Comparison of ENCODE assay signal across 8 cellular contexts in genomic region chr15:72117698-72118399, GRCh38. TPM values are rescaled to one million over a fixed set of nuclear protein-coding genes. Genes with fewer than 3 reads are reported as not detected.
A peak's percentile ranks its signal among the peaks of the same experiment; 100 is the strongest.
DNase-seq lines count a peak whose midpoint lies in the region; ATAC-seq, FAIRE-seq and TF ChIP-seq lines count a peak whose summit lies in the region.

TSS of gene MYO9A (minus strand) at chr15:72118150. CDS start at chr15:72046563, 71,587 bp downstream.

- FAIRE-seq in GM12891 (lab: Jason Lieb, UNC), result peak; percentile 94

- H3K14ac ChIP-seq in trophoblast cell (ENCODE audit: low read length), result peak within 1 kb of the TSS; percentile 90

- TF ChIP-seq CTCF in heart left ventricle (IDR thresholded peaks at IDR 0.05) (peak in 7 of 12 donors; percentile 8 to 53 (median 19)), tibial nerve (IDR thresholded peaks at IDR 0.05) (peak in 3 of 5 experiments; percentile 11 to 48 (median 32))

- peak within 1 kb of the TSS; percentile 85 for H3K4ac ChIP-seq in trophoblast cell (ENCODE audit: low read depth, low read length)

- peak within 1 kb of the TSS; percentile 94 for H4K91ac ChIP-seq in trophoblast cell (ENCODE audit: low read depth, low read length)

- WGBS in heart left ventricle, 4 donors, result 0 to 2% (median 1%) methylated on average over 20 to 79 of the region's 79 CpGs
- no CpG with 5 or more reads among the region's 79 CpGs for WGBS in trophoblast cell (ENCODE audit: extremely low coverage, insufficient coverage, insufficient read length)
- 0 to 2% methylated on average over 48 to 69 of the region's 79 CpGs for WGBS in tibial nerve, 2 donors

- H3K79me2 ChIP-seq in trophoblast cell (ENCODE audit: control insufficient read depth, insufficient read depth, low read length, poor library complexity), result peaks cover 2% of the 10 kb centered on the region

- peak within 1 kb of the TSS; percentile 98 for H2AFZ ChIP-seq in trophoblast cell (ENCODE audit: insufficient read depth, low read length, poor library complexity)

- TF ChIP-seq EP300 in tibial nerve (IDR thresholded peaks at IDR 0.05), result peak; percentile 64 to 95

- intact Hi-C loops in heart left ventricle (cut with DNase I), result loop anchor here in 1 of 10 donors (2.0 kb wide), 1 partner anchor 19 kb away; no protein-coding TSS in a partner anchor

- H3K4me1 ChIP-seq in heart left ventricle, result peaks cover 0 to 35% (median 24%) of the 10 kb centered on the region in 12 donors
- peaks cover 0 to 2% of the 10 kb centered on the region in 2 experiments for H3K4me1 ChIP-seq in trophoblast cell (ENCODE audit: control insufficient read depth in 1 of 2, insufficient read depth in 2 of 2, low read length in 2 of 2)
- peaks cover 0 to 51% (median 13%) of the 10 kb centered on the region in 4 donors for H3K4me1 ChIP-seq in tibial nerve

- peak within 1 kb of the TSS; percentile 95 for H2BK120ac ChIP-seq in trophoblast cell (ENCODE audit: insufficient read depth, low read length, poor library complexity)

- H3K4me3 Mint-ChIP-seq in T-helper 1 cell treated with Interleukin-12 subunit alpha and Interleukin-12 subunit beta and Interleukin-4 antibody, amounts not matched to agents 30 μg/mL and 1 μg/mL, for 36 hours, result peak within 1 kb of the TSS; percentile 95

- no peaks in the 10 kb centered on the region for H3K36me3 ChIP-seq in heart left ventricle
- H3K36me3 ChIP-seq in trophoblast cell (ENCODE audit: control insufficient read depth in 1 of 2, insufficient read depth in 2 of 2, low read length in 2 of 2), result no peaks in the 10 kb centered on the region
- no peaks in the 10 kb centered on the region for H3K36me3 ChIP-seq in tibial nerve

- H2AK5ac ChIP-seq in trophoblast cell (ENCODE audit: low read length), result no peak within 1 kb of the TSS

- H3K23ac ChIP-seq in trophoblast cell (ENCODE audit: low read length), result no peak within 1 kb of the TSS

- H4K12ac ChIP-seq in trophoblast cell (ENCODE audit: low read depth, low read length), result peak within 1 kb of the TSS; percentile 88

- peak within 1 kb of the TSS; percentile 88 to 99 (median 97) for H3K27ac ChIP-seq in heart left ventricle
- H3K27ac ChIP-seq in trophoblast cell (ENCODE audit: low read depth, low read length), result peak within 1 kb of the TSS; percentile 93
- peak within 1 kb of the TSS; percentile 96 to 99 (median 97) for H3K27ac ChIP-seq in tibial nerve

- H3K27ac Mint-ChIP-seq in T-helper 1 cell treated with Interleukin-12 subunit alpha and Interleukin-12 subunit beta and Interleukin-4 antibody, amounts not matched to agents 30 μg/mL and 1 μg/mL, for 36 hours, result peak within 1 kb of the TSS; percentile 96

- no peaks in the 10 kb centered on the region for H3K36me3 Mint-ChIP-seq in T-helper 1 cell treated with Interleukin-12 subunit alpha and Interleukin-12 subunit beta and Interleukin-4 antibody, amounts not matched to agents 30 μg/mL and 1 μg/mL, for 36 hours (ENCODE audit: low read depth)

- H3K9ac ChIP-seq in trophoblast cell (ENCODE audit: low read length), result peak within 1 kb of the TSS; percentile 78

- H3K4me3 ChIP-seq in heart left ventricle (peak within 1 kb of the TSS; percentile 74 to 97 (median 90)), trophoblast cell (ENCODE audit: low read depth, low read length) (peak within 1 kb of the TSS; percentile 98), tibial nerve (peak within 1 kb of the TSS; percentile 70 to 98 (median 94))

- peaks cover 22% of the 10 kb centered on the region for H3K4me1 Mint-ChIP-seq in T-helper 1 cell treated with Interleukin-12 subunit alpha and Interleukin-12 subunit beta and Interleukin-4 antibody, amounts not matched to agents 30 μg/mL and 1 μg/mL, for 36 hours (ENCODE audit: low read depth)

- H3K9me3 ChIP-seq in heart left ventricle, result no peaks in the 10 kb centered on the region
- no peaks in the 10 kb centered on the region for H3K9me3 ChIP-seq in trophoblast cell (ENCODE audit: insufficient read depth, low read depth, low read length)
- no peaks in the 10 kb centered on the region for H3K9me3 ChIP-seq in tibial nerve

- peaks cover 8% of the 10 kb centered on the region for H3K79me1 ChIP-seq in trophoblast cell (ENCODE audit: low read length)

- H4K8ac ChIP-seq in trophoblast cell (ENCODE audit: low read depth, low read length), result peak within 1 kb of the TSS; percentile 95

- peak within 1 kb of the TSS; percentile 89 for H3K18ac ChIP-seq in trophoblast cell (ENCODE audit: low read length)

- peak within 1 kb of the TSS; percentile 91 for H3K4me2 ChIP-seq in trophoblast cell (ENCODE audit: low read length)

- DNase-seq in GM12891 (ENCODE audit: insufficient read length, low spot score), result peak; percentile 85
- peak; percentile 96 for DNase-seq in NCI-H1694 (lab: John Stamatoyannopoulos, UW)
- DNase-seq in amniotic epithelial cell (ENCODE audit: low read depth), result peak; percentile 97
- peak; percentile 97 to 99 (median 98) for DNase-seq in heart left ventricle
- peak; percentile 97 to 100 for DNase-seq in trophoblast cell
- DNase-seq in tibial nerve (ENCODE audit: low spot score in 2 of 2), result peak; percentile 97

- no peak within 1 kb of the TSS for H2BK12ac ChIP-seq in trophoblast cell (ENCODE audit: low read length)

- H3K27me3 Mint-ChIP-seq in T-helper 1 cell treated with Interleukin-12 subunit alpha and Interleukin-12 subunit beta and Interleukin-4 antibody, amounts not matched to agents 30 μg/mL and 1 μg/mL, for 36 hours (ENCODE audit: low read depth), result peaks cover 30% of the 10 kb centered on the region

- TF ChIP-seq POLR2A in GM12891 (IDR thresholded peaks at IDR 0.05; ENCODE audit: low read depth, low read length) (no peak), heart left ventricle (IDR thresholded peaks at IDR 0.05) (peak; percentile 28 to 75), tibial nerve (IDR thresholded peaks at IDR 0.05) (peak; percentile 5 to 83)

- no peaks in the 10 kb centered on the region for H3K27me3 ChIP-seq in heart left ventricle
- H3K27me3 ChIP-seq in trophoblast cell (ENCODE audit: insufficient read depth, low read length), result no peaks in the 10 kb centered on the region
- no peaks in the 10 kb centered on the region for H3K27me3 ChIP-seq in tibial nerve

- H3K9me3 Mint-ChIP-seq in T-helper 1 cell treated with Interleukin-12 subunit alpha and Interleukin-12 subunit beta and Interleukin-4 antibody, amounts not matched to agents 30 μg/mL and 1 μg/mL, for 36 hours, result no peaks in the 10 kb centered on the region

- peak within 1 kb of the TSS; percentile 86 for H2BK5ac ChIP-seq in trophoblast cell (ENCODE audit: low read depth, low read length, poor library complexity)

- peak; percentile 67 for ATAC-seq in HG02885 (IDR thresholded peaks at IDR 0.05; ENCODE audit: poor library complexity, unreplicated experiment)
- ATAC-seq in heart left ventricle, result peak; percentile 89 to 93 (median 91)

TF ChIP-seq in GM12891, 5 proteins besides CTCF, POLR2A, EP300 and RAD21:
- TF ChIP-seq TAF1 (IDR thresholded peaks at IDR 0.05; ENCODE audit: low read depth, low read length) (no peak), SPI1 (IDR thresholded peaks at IDR 0.05; ENCODE audit: low read depth, low read length) (peak; percentile 33; the same call in 1 of the 2 replicates), PAX5 (IDR thresholded peaks at IDR 0.05; ENCODE audit: insufficient read depth, low read length, severe bottlenecking) (peak; percentile 19)

RNA-seq across cellular contexts. Expression of gene MYO9A, which starts in this region (rescaled TPM):
- polyA plus RNA-seq in GM12891 (2012; ENCODE audit: low read depth, missing spikeins), result 7.3 TPM
- 10 to 100 TPM; 23.9 to 33.9 (median 30.6) TPM for total RNA-seq in heart left ventricle
- polyA plus RNA-seq in heart left ventricle, result 10 to 100 TPM in 1 of 2 donors, 1 to 10 TPM in 1; 3.2 to 10.9 TPM
- polyA plus RNA-seq in trophoblast cell (2013), result 8.7 and 9.0 TPM in 2 replicates
- total RNA-seq in tibial nerve, result 10 to 100 TPM; 61.2 to 99.9 (median 79.9) TPM

Comparison
In these comparisons a context has a peak if more than half of its experiments do, and no peak if none do; other contexts are left out.
1. Peak in every context shown above with its lines: DNase-seq, ATAC-seq, H3K4me3 ChIP-seq and H3K27ac ChIP-seq.